Comparison of ENCODE assay signal across 9 cellular contexts in genomic region chr18:36201765-36202164, GRCh38.
"Had no signal": no experiment of that assay in that cellular context is flagged by ENCODE, and none has a peak within 500 bp of the region (broad histone marks: within the 10 kb centered on the region; RNA-seq: fewer than 3 reads in every experiment).

No MANE protein-coding gene starts in this region.

- ATAC-seq: GM23338, HCT116 had no signal

- H3K9me3 Mint-ChIP-seq: GM23338, H9, HFFc6 had no signal

- H3K4me1 Mint-ChIP-seq: GM23338, H9 had no signal

- H3K4me3 Mint-ChIP-seq: GM23338, H9, HFFc6 had no signal

- DNase-seq: GM23248, GOT3, H7, HCEC 1CT, HFFc6 had no signal

- H3K27ac Mint-ChIP-seq: GM23338, H9, HFFc6 had no signal

- H3K27ac ChIP-seq: GM23248 had no signal

- H3K9me3 ChIP-seq: HAP-1 had no signal

- H3K36me3 ChIP-seq: HAP-1 had no signal

- H3K4me3 ChIP-seq: GM23248, GM23338, HAP-1 had no signal
